10 cellular contexts compared by ENCODE assay signal in the genomic region with DNA sequence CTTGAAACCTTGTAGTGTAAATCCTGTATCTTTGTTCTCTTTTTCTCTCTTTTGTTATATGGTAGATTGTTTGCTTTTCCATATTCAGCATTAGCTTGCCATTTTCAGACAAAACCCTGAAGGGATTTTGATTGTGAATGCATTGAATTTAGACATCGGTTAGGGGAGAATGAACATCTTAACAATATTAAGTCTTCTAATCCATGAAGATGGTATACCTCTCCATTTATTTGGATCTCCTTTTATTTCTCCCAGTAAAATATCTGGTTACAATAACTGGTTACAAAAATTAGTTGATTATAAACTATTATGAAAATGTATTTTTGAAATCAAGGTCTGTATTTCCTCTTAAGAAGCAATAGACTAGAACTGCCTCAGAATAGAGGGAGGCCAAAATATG.
"Had no signal": no experiment of that assay in that cellular context is flagged by ENCODE, and none has a peak within 500 bp of the region (broad histone marks: within the 10 kb centered on the region; RNA-seq: fewer than 3 reads in every experiment).

No MANE protein-coding gene starts in this region.

- H3K4me3 ChIP-seq: GM23248, GM23338, HAP-1 had no signal

- H3K27ac ChIP-seq: GM23248 had no signal

- H3K9me3 ChIP-seq: HAP-1 had no signal

- FAIRE-seq: H1, H54 had no signal

- DNase-seq: GM23248, GOT3, H7, H9, HCEC 1CT, HFFc6 had no signal

- H3K36me3 ChIP-seq: HAP-1 had no signal
